ENCODE assay signal across 8 cellular contexts in genomic region chrX:109537324-109537665, GRCh38. TPM values are rescaled to one million over a fixed set of nuclear protein-coding genes. Genes with fewer than 3 reads are reported as not detected.
DNase-seq lines count a peak whose midpoint lies in the region; ATAC-seq and TF ChIP-seq lines count a peak whose summit lies in the region.

No MANE protein-coding gene starts in this region.

- H3K4me1 Mint-ChIP-seq in activated CD4-positive, alpha-beta T cell treated with anti-CD3 and anti-CD28 coated beads, Interleukin-2, amount 10 ng/mL, durations not matched to agents 24 days and 14 days, result peaks cover 14% of the 10 kb centered on the region

- DNase-seq in activated CD4-positive, alpha-beta T cell treated with anti-CD3 and anti-CD28 coated beads, Interleukin-2, amount 10 ng/mL, durations not matched to agents 24 days and 14 days, result no peak
- no peak for DNase-seq in activated CD4-positive, alpha-beta T cell treated with anti-CD3 and anti-CD28 coated beads, Interleukin-2, amount 50 U/mL, for 48 hours
- DNase-seq in PC-9 (peak; percentile 64 to 94), mucosa of descending colon (peak in 1 of 3 donors; percentile 73), NCI-H1048 (lab: John Stamatoyannopoulos, UW) (no peak), retina (no peak)
- DNase-seq in effector memory CD4-positive, alpha-beta T cell, result no peak

- H3K27ac Mint-ChIP-seq in activated CD4-positive, alpha-beta T cell treated with anti-CD3 and anti-CD28 coated beads, Interleukin-2, amount 10 ng/mL, durations not matched to agents 24 days and 14 days, result peak overlapping the region; percentile 99

- TSS peak; percentile 76 for BruUV-seq in PC-9 (replicated peaks; lab: Mats Ljungman, UMichigan)

- H3K9me3 Mint-ChIP-seq in activated CD4-positive, alpha-beta T cell treated with anti-CD3 and anti-CD28 coated beads, Interleukin-2, amount 10 ng/mL, durations not matched to agents 24 days and 14 days, result peaks cover 13% of the 10 kb centered on the region

- no peaks in the 10 kb centered on the region; the same call in 1 of the 2 replicates for H3K9me2 ChIP-seq in PC-9 (ENCODE audit: insufficient read depth)

- H3K36me3 ChIP-seq in PC-9 (ENCODE audit: low read depth) (no peaks in the 10 kb centered on the region), mucosa of descending colon (ENCODE audit: low read depth) (no peaks in the 10 kb centered on the region)
- no peaks in the 10 kb centered on the region for H3K36me3 ChIP-seq in effector memory CD4-positive, alpha-beta T cell (ENCODE audit: control insufficient read depth, insufficient read depth, low read length)

- H3K4me3 Mint-ChIP-seq in activated CD4-positive, alpha-beta T cell treated with anti-CD3 and anti-CD28 coated beads, Interleukin-2, amount 10 ng/mL, durations not matched to agents 24 days and 14 days, result peak overlapping the region; percentile 98

- CTCF ChIA-PET in PC-9 (lab: Charles Lee), result interaction anchor here (0.7 kb wide), 1 partner anchor 354 kb away, joined by 3 read pairs; no protein-coding TSS in a partner anchor

- intact Hi-C loops in activated CD4-positive, alpha-beta T cell treated with anti-CD3 and anti-CD28 coated beads, Interleukin-2, amount 10 ng/mL, durations not matched to agents 24 days and 14 days (cut with micrococcal nuclease), result loop anchor here (1.0 to 10.0 kb wide), 4 partner anchors 198 to 1445 kb away; partner anchors contain the start of genes ACSL4, AMMECR1, ATG4A and PSMD10
- intact Hi-C loops in PC-9 (cut with micrococcal nuclease; ENCODE audit: unreplicated experiment) (loop anchor here (10.0 kb wide), 1 partner anchor 308 kb away; no protein-coding TSS in a partner anchor), mucosa of descending colon (cut with DNase I, micrococcal nuclease) (no loop called here)

- peak overlapping the region; percentile 88 for H3K4me2 ChIP-seq in PC-9

- H3K4me3 ChIP-seq in PC-9 (peak overlapping the region; percentile 73), mucosa of descending colon (peak overlapping the region; percentile 17)
- peak overlapping the region; percentile 61 for H3K4me3 ChIP-seq in effector memory CD4-positive, alpha-beta T cell (ENCODE audit: insufficient read depth, low read depth, low read length, poor library complexity, severe bottlenecking)

- H3K27me3 Mint-ChIP-seq in activated CD4-positive, alpha-beta T cell treated with anti-CD3 and anti-CD28 coated beads, Interleukin-2, amount 10 ng/mL, durations not matched to agents 24 days and 14 days, result peaks cover 2% of the 10 kb centered on the region

- POLR2A ChIA-PET in PC-9 (lab: Charles Lee; ENCODE audit: unreplicated experiment), result interaction anchor here (0.6 to 1.1 kb wide), 3 partner anchors 195 to 418 kb away, joined by 6 to 17 read pairs (median 14); no protein-coding TSS in a partner anchor

- no peaks in the 10 kb centered on the region for H3K9me3 ChIP-seq in PC-9 (ENCODE audit: insufficient read depth, low read depth)
- no peaks in the 10 kb centered on the region for H3K9me3 ChIP-seq in effector memory CD4-positive, alpha-beta T cell (ENCODE audit: control insufficient read depth, low read length)
- no peaks in the 10 kb centered on the region for H3K9me3 ChIP-seq in mucosa of descending colon

- peak overlapping the region; percentile 78 for H2AFZ ChIP-seq in PC-9

- ATAC-seq in mucosa of descending colon, result peak; percentile 74
- no peak for ATAC-seq in HG02840 (IDR thresholded peaks at IDR 0.05; ENCODE audit: low FRiP score, unreplicated experiment)

- peak overlapping the region; percentile 97 for H3K27ac ChIP-seq in PC-9
- peak overlapping the region; percentile 86 for H3K27ac ChIP-seq in effector memory CD4-positive, alpha-beta T cell (ENCODE audit: insufficient read depth, low read length, poor library complexity, severe bottlenecking)

- 0 out of 2 replicates have a peak, but pooled peaks cover 5% of the 10 kb centered on the region for H3K79me2 ChIP-seq in PC-9 (ENCODE audit: low read depth)

- TF ChIP-seq CTCF in PC-9 (conservative IDR thresholded peaks at IDR 0.05), result no peak
- TF ChIP-seq CTCF in mucosa of descending colon (IDR thresholded peaks at IDR 0.05), result no peak

- H3K36me3 Mint-ChIP-seq in activated CD4-positive, alpha-beta T cell treated with anti-CD3 and anti-CD28 coated beads, Interleukin-2, amount 10 ng/mL, durations not matched to agents 24 days and 14 days (ENCODE audit: low read depth), result peaks cover 1% of the 10 kb centered on the region

- H3K4me1 ChIP-seq in PC-9 (replicated peaks; ENCODE audit: insufficient read depth) (peaks cover 14% of the 10 kb centered on the region), mucosa of descending colon (ENCODE audit: low read depth) (peaks cover 3% of the 10 kb centered on the region)
- H3K4me1 ChIP-seq in effector memory CD4-positive, alpha-beta T cell (ENCODE audit: control insufficient read depth, insufficient read depth, low read length, poor library complexity, severe bottlenecking), result no peaks in the 10 kb centered on the region

- no peaks in the 10 kb centered on the region for H3K27me3 ChIP-seq in PC-9 (ENCODE audit: insufficient read depth, low read depth)
- no peaks in the 10 kb centered on the region for H3K27me3 ChIP-seq in effector memory CD4-positive, alpha-beta T cell (replicated peaks; ENCODE audit: control insufficient read depth, insufficient read depth, low read length, poor library complexity, severe bottlenecking)

- peaks cover 13% of the 10 kb centered on the region; the same call in 1 of the 2 replicates for H3F3A ChIP-seq in PC-9 (ENCODE audit: insufficient read depth, low read depth)

- H4K20me1 ChIP-seq in PC-9 (ENCODE audit: insufficient read depth), result no peaks in the 10 kb centered on the region

RNA-seq across cellular contexts. Expression of gene NXT2, which starts 0.7 kb away (rescaled TPM):
- total RNA-seq in activated CD4-positive, alpha-beta T cell treated with anti-CD3 and anti-CD28 coated beads, Interleukin-2, amount 10 ng/mL, durations not matched to agents 24 days and 14 days, result 12.5 and 14.1 TPM in 2 replicates
- 12.1 and 20.0 TPM in 2 replicates for total RNA-seq in PC-9 (2021)
- total RNA-seq in mucosa of descending colon, result 10 to 100 TPM in 1 of 3 donors, 1 to 10 TPM in 2; 5.2 to 10.1 (median 9.0) TPM

RNA-seq across cellular contexts. Expression of gene GUCY2F, which starts 55.4 kb away (rescaled TPM):
- total RNA-seq in activated CD4-positive, alpha-beta T cell treated with anti-CD3 and anti-CD28 coated beads, Interleukin-2, amount 10 ng/mL, durations not matched to agents 24 days and 14 days, result not detected in 2 replicates
- total RNA-seq in PC-9 (2021) (not detected in 2 replicates), mucosa of descending colon (not detected)

Comparison
In these comparisons a context has a peak if more than half of its experiments do, and no peak if none do; other contexts are left out.
1. DNase-seq: peak in PC-9 (2 of 2); none in activated CD4-positive, alpha-beta T cell treated with anti-CD3 and anti-CD28 coated beads, Interleukin-2, amount 10 ng/mL, durations not matched to agents 24 days and 14 days (single experiment), activated CD4-positive, alpha-beta T cell treated with anti-CD3 and anti-CD28 coated beads, Interleukin-2, amount 50 U/mL, for 48 hours (0 of 2), effector memory CD4-positive, alpha-beta T cell (0 of 3), NCI-H1048 (single experiment) and retina (single experiment).
2. H3K4me3 ChIP-seq: peak in every context shown above with its lines; median percentile 73 in PC-9; 61 in effector memory CD4-positive, alpha-beta T cell; 17 in mucosa of descending colon.
3. intact Hi-C loops: an anchor here in activated CD4-positive, alpha-beta T cell treated with anti-CD3 and anti-CD28 coated beads, Interleukin-2, amount 10 ng/mL, durations not matched to agents 24 days and 14 days (1.0 to 10.0 kb wide) and PC-9 (10.0 kb wide); none called in mucosa of descending colon.